17 cellular contexts compared by ENCODE assay signal in genomic region chr16:64236351-64236750, GRCh38.
DNase-seq lines count a peak whose midpoint lies in the region; ATAC-seq and TF ChIP-seq lines count a peak whose summit lies in the region.
"Had no signal": no experiment of that assay in that cellular context is flagged by ENCODE, and none has a peak within 500 bp of the region (broad histone marks: within the 10 kb centered on the region; RNA-seq: fewer than 3 reads in every experiment).

No MANE protein-coding gene starts in this region.

- H3K27ac ChIP-seq in right atrium auricular region (no peak overlapping the region), OCI-LY7 (ENCODE audit: low read depth, low read length, poor library complexity, severe bottlenecking) (no peak overlapping the region), right cardiac atrium (ENCODE audit: low read length) (no peak overlapping the region)
- H3K27ac ChIP-seq: GM23248 had no signal

- 53% methylated on average over 3 of the region's 3 CpGs for WGBS in right cardiac atrium

- H4K20me1 ChIP-seq in OCI-LY7 (ENCODE audit: insufficient read depth, low read length) = no peaks in the 10 kb centered on the region

- no peaks in the 10 kb centered on the region for H3K4me1 ChIP-seq in right atrium auricular region
- H3K4me1 ChIP-seq in OCI-LY7 (ENCODE audit: insufficient read depth, low read length, poor library complexity, severe bottlenecking) = no peaks in the 10 kb centered on the region
- H3K4me1 ChIP-seq in right cardiac atrium (ENCODE audit: control insufficient read depth, insufficient read depth, low read length) = no peaks in the 10 kb centered on the region
- H3K4me1 ChIP-seq: BE2C, HAP-1 had no signal

- H3K79me2 ChIP-seq in OCI-LY7 (ENCODE audit: insufficient read depth, low read depth, low read length) = no peaks in the 10 kb centered on the region

- H3K9me2 ChIP-seq in OCI-LY7 (ENCODE audit: insufficient read depth, low read length) = no peaks in the 10 kb centered on the region

- H3K9me3 ChIP-seq in right atrium auricular region (no peaks in the 10 kb centered on the region), OCI-LY7 (ENCODE audit: low read length) (0 out of 2 replicates have a peak, but pooled peaks cover 6% of the 10 kb centered on the region), right cardiac atrium (ENCODE audit: control insufficient read depth, low read length) (no peaks in the 10 kb centered on the region)
- H3K9me3 ChIP-seq: BE2C, HAP-1 had no signal

- CTCF ChIA-PET in OCI-LY7 (lab: Charles Lee; ENCODE audit: unreplicated experiment) = no interaction called here

- H3K4me2 ChIP-seq in OCI-LY7 (ENCODE audit: low read length) = no peak overlapping the region

- H3K27me3 ChIP-seq in right atrium auricular region (no peaks in the 10 kb centered on the region), right cardiac atrium (ENCODE audit: control insufficient read depth, insufficient read depth) (no peaks in the 10 kb centered on the region)
- H3K27me3 ChIP-seq: BE2C had no signal

- peak overlapping the region; percentile 17; the same call in 1 of the 2 replicates for H2AFZ ChIP-seq in OCI-LY7 (ENCODE audit: low read length)
- H2AFZ ChIP-seq: GM23248 had no signal

- no TSS peak for BruUV-seq in OCI-LY7 (replicated peaks; lab: Mats Ljungman, UMichigan)

- ATAC-seq in left cardiac atrium = peak; percentile 25 to 38
- peak; percentile 43 to 45 for ATAC-seq in right cardiac atrium
- ATAC-seq in GM18502 (IDR thresholded peaks at IDR 0.05; ENCODE audit: poor library complexity, unreplicated experiment) = no peak

- POLR2A ChIA-PET in OCI-LY7 (lab: Charles Lee) = interaction anchor here (0.7 to 1.2 kb wide), 2 partner anchors 13 to 15 kb away, joined by 3 read pairs; no protein-coding TSS in a partner anchor

- DNase-seq in left cardiac atrium (no peak), right atrium auricular region (ENCODE audit: low spot score) (no peak), OCI-LY7 (ENCODE audit: low spot score) (no peak), right cardiac atrium (no peak), KG1 (lab: John Stamatoyannopoulos, UW) (no peak)
- DNase-seq: ACHN; BE2C; C1 segment of cervical spinal cord; CD4-positive, CD25-positive, alpha-beta regulatory T cell; CD8-positive, alpha-beta memory T cell; COR-L47; DMS 273 treated with DMSO at 0.1 percent for 48 hours; DMS53; DND-41; GM23248 had no signal

- H3K36me3 ChIP-seq in right atrium auricular region = no peaks in the 10 kb centered on the region
- H3K36me3 ChIP-seq in OCI-LY7 (ENCODE audit: insufficient read depth, low read length) = peaks cover under 1% of the 10 kb centered on the region; the same call in 1 of the 2 replicates
- H3K36me3 ChIP-seq: BE2C, HAP-1 had no signal

- TF ChIP-seq CTCF in right atrium auricular region (IDR thresholded peaks at IDR 0.05) (no peak), OCI-LY7 (conservative IDR thresholded peaks at IDR 0.05; ENCODE audit: low read length) (no peak)

- H3K4me3 ChIP-seq in right atrium auricular region (no peak overlapping the region), OCI-LY7 (ENCODE audit: low read depth, low read length, poor library complexity, severe bottlenecking) (no peak overlapping the region), right cardiac atrium (ENCODE audit: low read length) (no peak overlapping the region)
- H3K4me3 ChIP-seq: GM23248, HAP-1 had no signal

- intact Hi-C loops in left cardiac atrium (cut with DNase I) = no loop called here
- intact Hi-C loops in OCI-LY7 (cut with micrococcal nuclease; ENCODE audit: unreplicated experiment) = no loop called here
- intact Hi-C loops in right cardiac atrium (cut with DNase I) = no loop called here
